Comparison of ENCODE assay signal across 8 cellular contexts in genomic region chr15:58934521-58934920, GRCh38. TPM values are rescaled to one million over a fixed set of nuclear protein-coding genes. Genes with fewer than 3 reads are reported as not detected.
DNase-seq lines count a peak whose midpoint lies in the region; ATAC-seq and TF ChIP-seq lines count a peak whose summit lies in the region.

No MANE protein-coding gene starts in this region.

- TF ChIP-seq EP300 in SK-N-SH (IDR thresholded peaks at IDR 0.05; ENCODE audit: borderline replicate concordance in 1 of 2, low read depth in 1 of 2, low read length in 1 of 2): no peak
- TF ChIP-seq EP300 in stomach (IDR thresholded peaks at IDR 0.05): no peak

- no peak for TF ChIP-seq POLR2A in stomach (IDR thresholded peaks at IDR 0.05)

- peak overlapping the region; percentile 99; the same call in 1 of the 2 replicates for H3K9ac ChIP-seq in SK-N-SH
- H3K9ac ChIP-seq in iPS-18a (ENCODE audit: low read length): peak overlapping the region; percentile 99

- H3F3A ChIP-seq in SK-N-SH (replicated peaks; ENCODE audit: insufficient read depth): peaks cover 9% of the 10 kb centered on the region

- CTCF ChIA-PET in SK-N-SH (lab: Yijun Ruan, JAX): no interaction called here
- CTCF ChIA-PET in WTC11 (lab: Charles Lee): no interaction called here

- H3K4me1 ChIP-seq in SK-N-SH (ENCODE audit: control insufficient read depth in 1 of 2, insufficient read depth in 2 of 2, low read depth in 1 of 2, low read length in 1 of 2): peaks cover 0 to 10% of the 10 kb centered on the region in 2 experiments; a peak in 3 of 4 replicates
- H3K4me1 ChIP-seq in iPS-18a (ENCODE audit: control insufficient read depth, low read depth, low read length): peaks cover 14% of the 10 kb centered on the region
- H3K4me1 ChIP-seq in stomach: peaks cover 16 to 36% (median 28%) of the 10 kb centered on the region in 4 donors

- H3K4me3 ChIP-seq in SK-N-SH (ENCODE audit: low read depth in 2 of 2, low read length in 1 of 2): peak overlapping the region; percentile 84 to 92; a peak in 2 of 4 replicates
- peak overlapping the region; percentile 100 for H3K4me3 ChIP-seq in iPS-18a (ENCODE audit: low read length)
- H3K4me3 ChIP-seq in stomach: peak overlapping the region in 3 of 4 donors; percentile 61 to 96 (median 69)

- H3K79me2 ChIP-seq in SK-N-SH (ENCODE audit: insufficient read depth): peaks cover 37% of the 10 kb centered on the region

- no peak for TF ChIP-seq RAD21 in SK-N-SH (IDR thresholded peaks at IDR 0.05; ENCODE audit: low read length)

- H3K9me2 ChIP-seq in SK-N-SH: no peaks in the 10 kb centered on the region

- H3K4me1 Mint-ChIP-seq in WTC11: peaks cover 24% of the 10 kb centered on the region

- peaks cover 15% of the 10 kb centered on the region for H3K36me3 Mint-ChIP-seq in WTC11

- intact Hi-C loops in stomach (cut with DNase I; ENCODE audit: low total_unique reads): no loop called here

- DNase-seq in SK-N-SH (no peak), WTC11 (ENCODE audit: low spot score) (no peak), stomach (no peak), midbrain (lab: John Stamatoyannopoulos, UW) (no peak), occipital lobe (lab: John Stamatoyannopoulos, UW) (no peak)

- ATAC-seq in SK-N-SH treated with all-trans-retinoic acid at 6 μM for 48 hours: no peak
- no peak for ATAC-seq in WTC11
- ATAC-seq in GM21825 (IDR thresholded peaks at IDR 0.05; ENCODE audit: unreplicated experiment): no peak

- POLR2A ChIA-PET in SK-N-SH (lab: Yijun Ruan, JAX) (no interaction called here), WTC11 (lab: Charles Lee) (no interaction called here)

- peak overlapping the region; percentile 99 for H3K27ac Mint-ChIP-seq in WTC11

- peaks cover 11% of the 10 kb centered on the region for H4K20me1 ChIP-seq in SK-N-SH (ENCODE audit: insufficient read depth)

- no peaks in the 10 kb centered on the region for H3K27me3 Mint-ChIP-seq in WTC11 (ENCODE audit: low read depth)

- H3K27me3 ChIP-seq in SK-N-SH (ENCODE audit: insufficient read depth) (no peaks in the 10 kb centered on the region), iPS-18a (ENCODE audit: control insufficient read depth, insufficient read depth, low read length) (no peaks in the 10 kb centered on the region), stomach (no peaks in the 10 kb centered on the region)

- H3K9me3 Mint-ChIP-seq in WTC11: no peaks in the 10 kb centered on the region

- H3K9me3 ChIP-seq in SK-N-SH (no peaks in the 10 kb centered on the region), iPS-18a (ENCODE audit: control insufficient read depth, low read depth, low read length) (no peaks in the 10 kb centered on the region), stomach (no peaks in the 10 kb centered on the region)

- H3K36me3 ChIP-seq in SK-N-SH (replicated peaks in 1 of 2; ENCODE audit: control insufficient read depth in 1 of 2, insufficient read depth in 2 of 2, low read length in 1 of 2) (peaks cover 4 to 10% of the 10 kb centered on the region in 2 experiments), iPS-18a (ENCODE audit: control insufficient read depth, low read depth, low read length) (peaks cover 7% of the 10 kb centered on the region), stomach (peaks cover 0 to 6% (median under 1%) of the 10 kb centered on the region in 4 donors)

- H3K4me3 Mint-ChIP-seq in WTC11: peak overlapping the region; percentile 97

- TF ChIP-seq CTCF in SK-N-SH (IDR thresholded peaks at IDR 0.05) (no peak), WTC11 (IDR thresholded peaks at IDR 0.05) (no peak), stomach (IDR thresholded peaks at IDR 0.05) (no peak)

- WGBS in SK-N-SH (ENCODE audit: low lambda C conversion rate): 73% methylated on average over 4 of the region's 4 CpGs
- 34 to 53% (median 43%) methylated on average over 4 of the region's 4 CpGs for WGBS in stomach, 5 donors

- peak overlapping the region; percentile 84 for H3K4me2 ChIP-seq in SK-N-SH

- peak overlapping the region; percentile 97 to 98 for H3K27ac ChIP-seq in SK-N-SH (ENCODE audit: low read depth in 2 of 2, low read length in 1 of 2)
- H3K27ac ChIP-seq in iPS-18a (ENCODE audit: low read length): no peak overlapping the region
- peak overlapping the region; percentile 63 to 100 (median 99) for H3K27ac ChIP-seq in stomach

- peak overlapping the region; percentile 92 for H2AFZ ChIP-seq in SK-N-SH (ENCODE audit: low read depth)

TF ChIP-seq in SK-N-SH, 30 proteins besides CTCF, POLR2A, EP300 and RAD21:
- no peak for TF ChIP-seq SMC3 (IDR thresholded peaks at IDR 0.05; ENCODE audit: low read depth, low read length)

TF ChIP-seq in SK-N-SH treated with all-trans-retinoic acid at 6 μM for 48 hours, 23 proteins besides CTCF, POLR2A, EP300 and RAD21 (continues in another document):
- no peak for TF ChIP-seq ZNF565 (CRISPR knock-in tag; conservative IDR thresholded peaks at IDR 0.05; ENCODE audit: low read depth)
- TF ChIP-seq PPARA (CRISPR knock-in tag; IDR thresholded peaks at IDR 0.05; ENCODE audit: borderline replicate concordance): no peak
- TF ChIP-seq POU6F1 (CRISPR knock-in tag; IDR thresholded peaks at IDR 0.05; ENCODE audit: borderline replicate concordance, low read depth): no peak
- no peak for TF ChIP-seq ZNF70 (CRISPR knock-in tag; IDR thresholded peaks at IDR 0.05)
- TF ChIP-seq RARB (CRISPR knock-in tag; IDR thresholded peaks at IDR 0.05): no peak

TF ChIP-seq in WTC11, 78 proteins besides CTCF, POLR2A, EP300 and RAD21 (continues in another document):
- TF ChIP-seq FOXP4 (CRISPR knock-in tag; IDR thresholded peaks at IDR 0.05) (no peak), ATF6 (CRISPR knock-in tag; IDR thresholded peaks at IDR 0.05) (no peak), USF2 (CRISPR knock-in tag; IDR thresholded peaks at IDR 0.05) (no peak), E2F4 (CRISPR knock-in tag; IDR thresholded peaks at IDR 0.05; ENCODE audit: borderline replicate concordance, low read depth) (no peak), NFATC4 (CRISPR knock-in tag; IDR thresholded peaks at IDR 0.05) (no peak), ESRRA (CRISPR knock-in tag; IDR thresholded peaks at IDR 0.05; ENCODE audit: borderline replicate concordance) (no peak)

RNA-seq across cellular contexts. Expression of gene SLTM, which starts 1.0 kb away (rescaled TPM):
- polyA plus RNA-seq in SK-N-SH (2012; rRNA removed): 48.9 and 54.3 TPM in 2 replicates
- 41.8 and 48.9 TPM in 2 replicates for polyA plus RNA-seq in SK-N-SH (2012; cell fraction: cytosol; rRNA removed)
- polyA plus RNA-seq in SK-N-SH (2012; cell fraction: nucleus; rRNA removed): 103 and 155 TPM in 2 replicates
- 106 to 126 TPM (median 107 TPM) in 3 replicates for total RNA-seq in WTC11 (2021)
- 100 to 1,000 TPM; 110 to 291 (median 159) TPM for total RNA-seq in stomach
- 10 to 100 TPM; 44.7 to 56.1 (median 48.1) TPM for polyA plus RNA-seq in stomach
- 96.1 TPM for total RNA-seq in occipital lobe

RNA-seq across cellular contexts. Expression of gene RNF111, which starts 52.9 kb away (rescaled TPM):
- polyA plus RNA-seq in SK-N-SH (2012; rRNA removed) (16.5 and 19.8 TPM in 2 replicates), stomach (1 to 10 TPM; 4.3 to 7.2 (median 4.6) TPM)
- 10.3 and 10.5 TPM in 2 replicates for polyA plus RNA-seq in SK-N-SH (2012; cell fraction: cytosol; rRNA removed)
- 9.5 and 24.8 TPM in 2 replicates for polyA plus RNA-seq in SK-N-SH (2012; cell fraction: nucleus; rRNA removed)
- total RNA-seq in WTC11 (2021) (22.4 to 22.6 TPM (median 22.6 TPM) in 3 replicates), stomach (10 to 100 TPM in 4 of 5 donors, 1 to 10 TPM in 1; 8.4 to 37.1 (median 22.8) TPM), occipital lobe (37.1 TPM)
